In genomic region chr4:67545996-67546356, GRCh38 we compare ENCODE assay signal across 9 cellular contexts. TPM values are rescaled to one million over a fixed set of nuclear protein-coding genes. Genes with fewer than 3 reads are reported as not detected.
A peak's percentile ranks its signal among the peaks of the same experiment; 100 is the strongest.
DNase-seq lines count a peak whose midpoint lies in the region; ATAC-seq lines count a peak whose summit lies in the region.
"Had no signal": no experiment of that assay in that cellular context is flagged by ENCODE, and none has a peak within 500 bp of the region (broad histone marks: within the 10 kb centered on the region; RNA-seq: fewer than 3 reads in every experiment).

No MANE protein-coding gene starts in this region.

- WGBS in thymus, result 24% methylated on average over 4 of the region's 4 CpGs

- H3K27ac ChIP-seq in iPS-18a (ENCODE audit: low read length) (no peak overlapping the region), thymus (ENCODE audit: low read depth) (no peak overlapping the region)

- H3K9ac ChIP-seq in iPS-18a (ENCODE audit: low read length), result peak overlapping the region; percentile 98

- POLR2A ChIA-PET in T-cell (lab: Charles Lee), result interaction anchor here in 1 of 2 donors (0.6 to 3.0 kb wide), 3 partner anchors 37 to 155 kb away, joined by 3 to 13 read pairs (median 3); partner anchors contain the start of gene UBA6

- H3K4me1 ChIP-seq in iPS-18a (ENCODE audit: control insufficient read depth, low read depth, low read length), result peaks cover 4% of the 10 kb centered on the region
- H3K4me1 ChIP-seq in thymus (ENCODE audit: control insufficient read depth, insufficient read depth, low read length), result peaks cover 3% of the 10 kb centered on the region

- no peak overlapping the region for H3K27ac Mint-ChIP-seq in T-cell

- H3K4me1 Mint-ChIP-seq in activated T-cell treated with anti-CD3 and anti-CD28 coated beads, Interleukin-2, amount 50 U/mL, for 4 hours (ENCODE audit: low read depth), result peaks cover 31% of the 10 kb centered on the region
- peaks cover 41 to 45% (median 45%) of the 10 kb centered on the region in 3 donors for H3K4me1 Mint-ChIP-seq in T-cell

- no peaks in the 10 kb centered on the region for H3K9me3 ChIP-seq in iPS-18a (ENCODE audit: control insufficient read depth, low read depth, low read length)
- no peaks in the 10 kb centered on the region for H3K9me3 ChIP-seq in thymus (ENCODE audit: control insufficient read depth)

- H3K36me3 Mint-ChIP-seq in activated T-cell treated with anti-CD3 and anti-CD28 coated beads, Interleukin-2, amount 50 U/mL, for 4 hours (ENCODE audit: insufficient read depth), result peaks cover 16% of the 10 kb centered on the region
- peaks cover 18% of the 10 kb centered on the region for H3K36me3 Mint-ChIP-seq in T-cell

- no peak for DNase-seq in activated T-cell treated with anti-CD3 and anti-CD28 coated beads, Interleukin-2, amount 50 U/mL, for 4 hours
- no peak for DNase-seq in activated T-cell treated with anti-CD3 and anti-CD28 coated beads, Interleukin-2, amount 50 U/mL, for 1 hour
- DNase-seq in T-cell (no peak), occipital lobe (lab: John Stamatoyannopoulos, UW) (no peak), HuH-7.5 (ENCODE audit: low spot score) (no peak)
- DNase-seq in effector CD8-positive, alpha-beta T cell (lab: John Stamatoyannopoulos, UW), result no peak

- no peak for ATAC-seq in activated T-cell treated with anti-CD3 and anti-CD28 coated beads, Interleukin-2, amount 50 U/mL, for 4 hours
- ATAC-seq in T-cell (replicated peaks in 1 of 4), result no peak

- H3K9me3 Mint-ChIP-seq in activated T-cell treated with anti-CD3 and anti-CD28 coated beads, Interleukin-2, amount 50 U/mL, for 4 hours, result no peaks in the 10 kb centered on the region
- no peaks in the 10 kb centered on the region for H3K9me3 Mint-ChIP-seq in T-cell

- H3K27me3 Mint-ChIP-seq in activated T-cell treated with anti-CD3 and anti-CD28 coated beads, Interleukin-2, amount 50 U/mL, for 4 hours (ENCODE audit: low read depth), result no peaks in the 10 kb centered on the region
- H3K27me3 Mint-ChIP-seq in T-cell, result no peaks in the 10 kb centered on the region

- H3K4me3 Mint-ChIP-seq in activated T-cell treated with anti-CD3 and anti-CD28 coated beads, Interleukin-2, amount 50 U/mL, for 4 hours, result peak overlapping the region; percentile 97
- H3K4me3 Mint-ChIP-seq in T-cell, result peak overlapping the region; percentile 96 to 98 (median 98)

- H3K4me3 ChIP-seq in iPS-18a (ENCODE audit: low read length) (peak overlapping the region; percentile 65), thymus (ENCODE audit: low read length) (peak overlapping the region; percentile 98)

- H3K36me3 ChIP-seq in iPS-18a (ENCODE audit: control insufficient read depth, low read depth, low read length) (peaks cover 9% of the 10 kb centered on the region), thymus (ENCODE audit: control insufficient read depth, insufficient read depth) (no peaks in the 10 kb centered on the region)

- CTCF ChIA-PET in T-cell (lab: Charles Lee), result interaction anchor here (0.6 to 1.7 kb wide), 8 partner anchors 78 to 365 kb away, joined by 3 to 9 read pairs (median 3); partner anchors contain the start of gene UBA6 (in 1 of the 2)

- no peaks in the 10 kb centered on the region for H3K27me3 ChIP-seq in iPS-18a (ENCODE audit: control insufficient read depth, insufficient read depth, low read length)
- no peaks in the 10 kb centered on the region for H3K27me3 ChIP-seq in thymus (ENCODE audit: control insufficient read depth, insufficient read depth)

RNA-seq across cellular contexts. Expression of gene CENPC, which starts 0.7 kb away (rescaled TPM):
- total RNA-seq in activated T-cell treated with anti-CD3 and anti-CD28 coated beads, Interleukin-2, amount 50 U/mL, for 4 hours, result 10 to 100 TPM in 2 of 3 donors, 1 to 10 TPM in 1; 9.2 to 13.3 (median 10.2) TPM
- 100 to 1,000 TPM in 1 of 5 donors, 10 to 100 TPM in 4; 38.4 to 101 (median 40.0) TPM for total RNA-seq in T-cell
- 10.7 TPM for polyA plus RNA-seq in thymus
- total RNA-seq in occipital lobe, result 34.9 TPM

RNA-seq across cellular contexts. Expression of gene STAP1, which starts 12.6 kb away (rescaled TPM):
- total RNA-seq in activated T-cell treated with anti-CD3 and anti-CD28 coated beads, Interleukin-2, amount 50 U/mL, for 4 hours, result 1 to 10 TPM; 1.3 to 3.7 (median 2.7) TPM
- 1 to 10 TPM; 1.6 to 8.0 (median 4.3) TPM for total RNA-seq in T-cell
- 11.1 TPM for polyA plus RNA-seq in thymus
- not detected for total RNA-seq in occipital lobe
- total RNA-seq: glomerular endothelial cell had no signal
